7 cellular contexts compared by ENCODE assay signal in the genomic region with DNA sequence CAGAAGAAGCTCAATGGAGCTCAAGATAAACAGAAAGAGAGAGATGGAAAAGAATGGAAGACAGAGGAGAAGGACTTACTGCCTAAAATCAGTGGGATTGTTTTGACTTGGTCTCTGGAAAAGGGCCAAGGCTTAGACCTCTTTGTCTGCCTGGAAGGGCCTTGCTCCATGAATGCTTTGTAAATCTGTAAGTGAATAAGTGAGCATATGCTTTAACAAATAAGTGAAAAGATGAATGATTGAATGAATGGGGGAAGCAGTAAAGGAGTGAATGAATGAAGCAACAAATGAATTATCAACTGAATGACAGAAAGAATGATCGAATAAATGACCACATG. TPM values are rescaled to one million over a fixed set of nuclear protein-coding genes. Genes with fewer than 3 reads are reported as not detected.
"Had no signal": no experiment of that assay in that cellular context is flagged by ENCODE, and none has a peak within 500 bp of the region (broad histone marks: within the 10 kb centered on the region; RNA-seq: fewer than 3 reads in every experiment).

No MANE protein-coding gene starts in this region.

- H3K27ac Mint-ChIP-seq: GM23338, H9, HFFc6 had no signal

- H2AFZ ChIP-seq: GM23338 had no signal

- ATAC-seq: GM23338, HCT116, K562 had no signal

- H3K4me3 Mint-ChIP-seq: GM23338, H9, HFFc6 had no signal

- DNase-seq: H9, HFFc6, IMR-90 had no signal

- H3K4me3 ChIP-seq: GM23338, K562 had no signal

- H3K4me2 ChIP-seq: GM23338 had no signal

- H3K9me3 Mint-ChIP-seq: GM23338, H9, HFFc6 had no signal

RNA-seq across cellular contexts. Expression of a gene that starts 5.5 kb away (rescaled TPM):
- total RNA-seq: HFFc6, HT-29, IMR-90, K562 had no signal
- polyA plus RNA-seq: IMR-90, K562 had no signal
